ENCODE assay signal across 28 cellular contexts in genomic region chr5:85717203-85717563, GRCh38.
"Had no signal": no experiment of that assay in that cellular context is flagged by ENCODE, and none has a peak within 500 bp of the region (broad histone marks: within the 10 kb centered on the region; RNA-seq: fewer than 3 reads in every experiment).

No MANE protein-coding gene starts in this region.

- H3K4me3 ChIP-seq: neural progenitor cell, ovary, psoas muscle, skin epidermis, smooth muscle cell, spleen, suprapubic skin, testis, tibial artery, transverse colon, upper lobe of right lung, uterus had no signal

- DNase-seq: natural killer cell; occipital lobe; ovary; posterior cingulate gyrus; psoas muscle; right cardiac atrium; spleen; stimulated activated CD4-positive, alpha-beta T cell treated with anti-CD3 and anti-CD28 coated beads, Interleukin-12 subunit alpha, Interleukin-12 subunit beta, amount 100 ng/mL, for 4 hours; stimulated activated CD4-positive, alpha-beta T cell treated with anti-CD3 and anti-CD28 coated beads, Interleukin-1b, Interleukin-23, amount 100 ng/mL, for 48 hours; stimulated activated CD4-positive, alpha-beta T cell treated with anti-CD3 and anti-CD28 coated beads, Interleukin-4, amount 100 ng/mL, for 1 hour; stimulated activated CD4-positive, alpha-beta T cell treated with anti-CD3 and anti-CD28 coated beads, Interleukin-4, amount 100 ng/mL, for 4 hours; stimulated activated CD8-positive, alpha-beta memory T cell treated with anti-CD3 and anti-CD28 coated beads, Interleukin-4, amount 100 ng/mL, for 48 hours; stimulated activated naive CD4-positive, alpha-beta T cell; stimulated activated naive CD8-positive, alpha-beta T cell treated with anti-CD3 and anti-CD28 coated beads, Interleukin-15, amount 100 ng/mL, for 72 hours; stimulated activated naive CD8-positive, alpha-beta T cell treated with anti-CD3 and anti-CD28 coated beads, Interleukin-15, Interleukin-2, amounts not matched to agents 100 U/mL and 50 U/mL, for 24 hours; substantia nigra; testis; tibial artery; transverse colon; upper lobe of right lung; uterus had no signal

- H3K27me3 ChIP-seq: neural progenitor cell, ovary, spleen, suprapubic skin, testis, tibial artery, transverse colon, upper lobe of right lung, uterus had no signal

- H3K9me3 ChIP-seq: ovary, psoas muscle, suprapubic skin, testis, tibial artery, transverse colon, upper lobe of right lung, uterus had no signal

- H3K79me2 ChIP-seq: parathyroid adenoma had no signal

- H2AFZ ChIP-seq: neural progenitor cell, parathyroid adenoma had no signal

- H3K4me1 ChIP-seq: neural progenitor cell, parathyroid adenoma, psoas muscle, spleen, suprapubic skin, testis, tibial artery, transverse colon, upper lobe of right lung, uterus had no signal

- H3K9ac ChIP-seq: neural progenitor cell, parathyroid adenoma had no signal

- H3K4me2 ChIP-seq: neural progenitor cell, smooth muscle cell had no signal

- ATAC-seq: natural killer cell; psoas muscle; right cardiac atrium; sciatic nerve; stimulated activated memory B cell treated with anti-CD40 and anti-IgM and Interleukin-4, amounts not matched to agents 10 μg/mL and 1 μg/mL and 100 μg/mL, for 72 hours; stimulated activated naive CD8-positive, alpha-beta T cell treated with anti-CD3 and anti-CD28 coated beads, Interleukin-15, amount 100 ng/mL, for 72 hours; stimulated activated naive CD8-positive, alpha-beta T cell treated with anti-CD3 and anti-CD28 coated beads, Interleukin-15, Interleukin-2, amounts not matched to agents 100 U/mL and 50 U/mL, for 24 hours; upper lobe of right lung had no signal

- H3K27ac ChIP-seq: neural progenitor cell, ovary, parathyroid adenoma, psoas muscle, skin epidermis, spleen, suprapubic skin, testis, tibial artery, transverse colon, upper lobe of right lung, uterus had no signal

- H3K36me3 ChIP-seq: neural progenitor cell, ovary, spleen, suprapubic skin, tibial artery, transverse colon, upper lobe of right lung, uterus had no signal
